Comparison of ENCODE assay signal across 12 cellular contexts in genomic region chr1:218376722-218377121, GRCh38. TPM values are rescaled to one million over a fixed set of nuclear protein-coding genes. Genes with fewer than 3 reads are reported as not detected.
A peak's percentile ranks its signal among the peaks of the same experiment; 100 is the strongest.
DNase-seq lines count a peak whose midpoint lies in the region; ATAC-seq and TF ChIP-seq lines count a peak whose summit lies in the region.
"Had no signal": no experiment of that assay in that cellular context is flagged by ENCODE, and none has a peak within 500 bp of the region (broad histone marks: within the 10 kb centered on the region; RNA-seq: fewer than 3 reads in every experiment).

No MANE protein-coding gene starts in this region.

- ATAC-seq in GM19463 (IDR thresholded peaks at IDR 0.05; ENCODE audit: unreplicated experiment) (peak; percentile 9), HG03175 (IDR thresholded peaks at IDR 0.05; ENCODE audit: unreplicated experiment) (peak; percentile 21), HG02840 (IDR thresholded peaks at IDR 0.05; ENCODE audit: low FRiP score, unreplicated experiment) (no peak)

- H3K36me3 ChIP-seq in ACC112 (ENCODE audit: insufficient read depth, low read length) (no peaks in the 10 kb centered on the region), spleen (no peaks in the 10 kb centered on the region)

- WGBS in spleen, 5 donors: 73 to 90% (median 76%) methylated on average over 2 of the region's 2 CpGs

- intact Hi-C loops in spleen (cut with DNase I; ENCODE audit: low total_unique reads): no loop called here

- peak overlapping the region; percentile 30; the same call in 1 of the 2 replicates for H3K4me3 ChIP-seq in ACC112 (ENCODE audit: low read depth, low read length)
- no peak overlapping the region for H3K4me3 ChIP-seq in spleen

- H2AFZ ChIP-seq in ACC112 (ENCODE audit: low read length, unreplicated experiment): no peak overlapping the region

- peaks cover 5% of the 10 kb centered on the region for H3K79me2 ChIP-seq in ACC112 (ENCODE audit: control insufficient read depth, insufficient read depth, low read length, unreplicated experiment)

- H3K27me3 ChIP-seq in ACC112 (ENCODE audit: insufficient read depth, low read length): no peaks in the 10 kb centered on the region
- no peaks in the 10 kb centered on the region for H3K27me3 ChIP-seq in spleen (replicated peaks in 1 of 7)

- H3K27ac Mint-ChIP-seq in chondrocyte (ENCODE audit: unreplicated experiment): peak overlapping the region; percentile 84
- H3K27ac Mint-ChIP-seq: B cell had no signal

- peak overlapping the region; percentile 88 for H3K27ac ChIP-seq in ACC112 (ENCODE audit: low read depth, low read length)
- no peak overlapping the region for H3K27ac ChIP-seq in spleen

- TF ChIP-seq CTCF in chondrocyte (IDR thresholded peaks at IDR 0.05) (no peak), spleen (IDR thresholded peaks at IDR 0.05 in 8 of 11, conservative IDR thresholded peaks at IDR 0.05 in 3 of 11) (no peak)

- H3K4me1 Mint-ChIP-seq in chondrocyte (ENCODE audit: low read depth): peaks cover 91% of the 10 kb centered on the region

- H3K27me3 Mint-ChIP-seq in chondrocyte (ENCODE audit: low read depth): no peaks in the 10 kb centered on the region

- H3K36me3 Mint-ChIP-seq in chondrocyte (ENCODE audit: low read depth): no peaks in the 10 kb centered on the region

- H3K4me3 Mint-ChIP-seq in chondrocyte (ENCODE audit: unreplicated experiment): peak overlapping the region; percentile 12

- no peak for TF ChIP-seq POLR2A in spleen (IDR thresholded peaks at IDR 0.05)

- H3K9me3 ChIP-seq in spleen: no peaks in the 10 kb centered on the region

- H3K4me1 ChIP-seq in ACC112 (ENCODE audit: control insufficient read depth, insufficient read depth, low read length, unreplicated experiment): peaks cover 54% of the 10 kb centered on the region
- H3K4me1 ChIP-seq in spleen: peaks cover 0 to 29% (median 9%) of the 10 kb centered on the region in 6 donors

- DNase-seq in chondrocyte (ENCODE audit: low spot score): no peak
- DNase-seq in dermis blood vessel endothelial cell: no peak
- no peak for DNase-seq in spleen
- DNase-seq in COLO829 (ENCODE audit: low spot score): no peak
- DNase-seq: NCI-H1105 treated with DMSO at 0.1 percent for 48 hours, small intestine had no signal

- H3K9me3 Mint-ChIP-seq in chondrocyte (ENCODE audit: low read depth): no peaks in the 10 kb centered on the region
- H3K9me3 Mint-ChIP-seq: activated CD4-positive, alpha-beta T cell treated with anti-CD3 and anti-CD28 coated beads, Interleukin-2, amount 10 ng/mL, durations not matched to agents 24 days and 14 days had no signal

RNA-seq across cellular contexts. Expression of gene TGFB2, which starts 31.6 kb away (rescaled TPM):
- 140 to 237 TPM (median 226 TPM) in 3 replicates for total RNA-seq in chondrocyte
- total RNA-seq in dermis blood vessel endothelial cell: 36.2 and 38.6 TPM in 2 replicates
- total RNA-seq in spleen: 1 to 10 TPM; 1.2 to 5.5 (median 3.7) TPM
- polyA plus RNA-seq in spleen: under 1 TPM; 0.24 to 0.65 (median 0.61) TPM
- total RNA-seq: activated CD4-positive, alpha-beta T cell treated with anti-CD3 and anti-CD28 coated beads, Interleukin-2, amount 10 ng/mL, durations not matched to agents 24 days and 14 days had no signal
